ENCODE assay signal across 15 cellular contexts in genomic region chr18:8088626-8089025, GRCh38.
DNase-seq lines count a peak whose midpoint lies in the region; ATAC-seq and TF ChIP-seq lines count a peak whose summit lies in the region.
"Had no signal": no experiment of that assay in that cellular context is flagged by ENCODE, and none has a peak within 500 bp of the region (broad histone marks: within the 10 kb centered on the region; RNA-seq: fewer than 3 reads in every experiment).

No MANE protein-coding gene starts in this region.

- in situ Hi-C loops in GM13977 (cut with MboI; ENCODE audit: low pct_unique_long_range_greater_than_20kb, low sequenced_read_pairs, unreplicated experiment) = no loop called here

- H3K27me3 ChIP-seq in foreskin keratinocyte = no peaks in the 10 kb centered on the region

- peak; percentile 76 for ATAC-seq in foreskin keratinocyte
- ATAC-seq in HG03135 (IDR thresholded peaks at IDR 0.05; ENCODE audit: unreplicated experiment) = no peak
- ATAC-seq: HepG2 had no signal

- DNase-seq in NCI-H1436 (lab: John Stamatoyannopoulos, UW) = peak; percentile 11
- DNase-seq in NCI-H1436 treated with DMSO at 0.1 percent for 48 hours (lab: John Stamatoyannopoulos, UW) = no peak
- DNase-seq in NCI-H1105 (lab: John Stamatoyannopoulos, UW) = peak; percentile 47
- DNase-seq in NCI-H510A (lab: John Stamatoyannopoulos, UW) = peak; percentile 41
- DNase-seq in foreskin keratinocyte = peak; percentile 15 to 49
- no peak for DNase-seq in effector CD4-positive, alpha-beta T cell
- DNase-seq in GM13977 (ENCODE audit: low spot score) = no peak
- DNase-seq: COR-L47, GOT3, MM.1S, NCI-H1694, NCI-H774 had no signal

- H3K27ac ChIP-seq in foreskin keratinocyte = no peak overlapping the region
- H3K27ac ChIP-seq: KMS-11 had no signal

- TF ChIP-seq CTCF in foreskin keratinocyte (conservative IDR thresholded peaks at IDR 0.05) = no peak
- no peak for TF ChIP-seq CTCF in GM13977 (IDR thresholded peaks at IDR 0.05; ENCODE audit: extremely low read depth, insufficient read depth, missing control alignments)

- H3K4me1 ChIP-seq in foreskin keratinocyte = no peaks in the 10 kb centered on the region

Comparison
In these comparisons a context has a peak if more than half of its experiments do, and no peak if none do; other contexts are left out.
1. DNase-seq: peak in NCI-H1436 (single experiment), NCI-H1105 (single experiment), NCI-H510A (single experiment) and foreskin keratinocyte (2 of 2); none in NCI-H1436 treated with DMSO at 0.1 percent for 48 hours (single experiment), effector CD4-positive, alpha-beta T cell (single experiment) and GM13977 (single experiment).